Comparison of ENCODE assay signal across 15 cellular contexts in genomic region chr2:157312866-157313486, GRCh38. TPM values are rescaled to one million over a fixed set of nuclear protein-coding genes. Genes with fewer than 3 reads are reported as not detected.
DNase-seq lines count a peak whose midpoint lies in the region; ATAC-seq and TF ChIP-seq lines count a peak whose summit lies in the region.
"Had no signal": no experiment of that assay in that cellular context is flagged by ENCODE, and none has a peak within 500 bp of the region (broad histone marks: within the 10 kb centered on the region; RNA-seq: fewer than 3 reads in every experiment).

No MANE protein-coding gene starts in this region.

- H4K20me1 ChIP-seq in mammary epithelial cell (ENCODE audit: insufficient read depth, low read length) = no peaks in the 10 kb centered on the region

- 100% methylated on average over 1 of the region's 1 CpG for WGBS in mammary epithelial cell (ENCODE audit: low coverage, missing lambda C conversion rate)

- H3K79me2 ChIP-seq in mammary epithelial cell (ENCODE audit: insufficient read depth, low read length) = no peaks in the 10 kb centered on the region

- H3K36me3 ChIP-seq in mammary epithelial cell (ENCODE audit: insufficient read depth, low read length) = no peaks in the 10 kb centered on the region
- H3K36me3 ChIP-seq: heart right ventricle had no signal

- H3K4me2 ChIP-seq in mammary epithelial cell (ENCODE audit: insufficient read depth, low read depth, low read length) = no peak overlapping the region

- no peaks in the 10 kb centered on the region for H3K9me3 ChIP-seq in mammary epithelial cell (replicated peaks; ENCODE audit: insufficient read depth, low read length)
- H3K9me3 ChIP-seq: heart right ventricle had no signal

- intact Hi-C loops in mammary epithelial cell (cut with micrococcal nuclease) = loop anchor here (5.0 kb wide), 1 partner anchor 1509 kb away; no protein-coding TSS in a partner anchor

- no TSS peak for BruUV-seq in mammary epithelial cell (replicated peaks; lab: Mats Ljungman, UMichigan)

- dilution Hi-C loops in mammary epithelial cell (cut with HindIII; ENCODE audit: low sequenced_read_pairs) = no loop called here

- DNase-seq in NCI-H2171 treated with DMSO at 0.1 percent for 48 hours (lab: John Stamatoyannopoulos, UW) (peak; percentile 64), NCI-H2171 (lab: John Stamatoyannopoulos, UW) (no peak), fibroblast of mammary gland (ENCODE audit: low read depth) (peak; percentile 53), mammary epithelial cell (no peak), NCI-H345 (lab: John Stamatoyannopoulos, UW) (no peak), NCI-H526 (lab: John Stamatoyannopoulos, UW) (no peak)
- DNase-seq: dermis blood vessel endothelial cell; heart right ventricle; stimulated activated CD4-positive, alpha-beta T cell treated with anti-CD3 and anti-CD28 coated beads, Interleukin-2, amount 100 ng/mL, for 24 hours had no signal

- H3K27ac ChIP-seq in mammary epithelial cell (ENCODE audit: insufficient read depth, low read depth, low read length) = no peak overlapping the region
- H3K27ac ChIP-seq: 22Rv1, heart right ventricle had no signal

- no peak overlapping the region for H3K4me3 ChIP-seq in fibroblast of mammary gland (ENCODE audit: control insufficient read depth, low read depth, low read length)
- H3K4me3 ChIP-seq in mammary epithelial cell (replicated peaks in 1 of 3; ENCODE audit: insufficient read depth in 1 of 3, low read depth in 2 of 3, low read length in 3 of 3) = no peak overlapping the region
- H3K4me3 ChIP-seq: heart right ventricle, lung had no signal

- TF ChIP-seq CTCF in fibroblast of mammary gland (conservative IDR thresholded peaks at IDR 0.05; ENCODE audit: control insufficient read depth, insufficient read depth, low read depth, low read length) (no peak), mammary epithelial cell (conservative IDR thresholded peaks at IDR 0.05 in 1 of 2, IDR thresholded peaks at IDR 0.05 in 1 of 2; ENCODE audit: extremely low read depth in 1 of 2, insufficient read depth in 1 of 2, low read depth in 1 of 2, low read length in 2 of 2) (no peak)

- H3K9ac ChIP-seq in mammary epithelial cell (ENCODE audit: insufficient read depth, low read length) = no peak overlapping the region

- no peaks in the 10 kb centered on the region for H3K27me3 ChIP-seq in mammary epithelial cell (ENCODE audit: insufficient read depth, low read length)

- CTCF ChIA-PET in mammary epithelial cell (lab: Charles Lee; ENCODE audit: low non-redundant PET) = no interaction called here

- no peaks in the 10 kb centered on the region for H3K4me1 ChIP-seq in mammary epithelial cell (ENCODE audit: insufficient read depth, low read length)
- H3K4me1 ChIP-seq: heart right ventricle had no signal

- ATAC-seq in GM19463 (IDR thresholded peaks at IDR 0.05; ENCODE audit: unreplicated experiment) (peak; percentile 64), HG03159 (IDR thresholded peaks at IDR 0.05; ENCODE audit: unreplicated experiment) (peak; percentile 46)
- ATAC-seq: heart right ventricle had no signal

- H2AFZ ChIP-seq in mammary epithelial cell (ENCODE audit: low read depth, low read length) = no peak overlapping the region

- in situ Hi-C loops in mammary epithelial cell (cut with MboI; ENCODE audit: low sequenced_read_pairs in 2 of 2) = no loop called here

RNA-seq across cellular contexts. Expression of gene ERMN, which starts 12.6 kb away (rescaled TPM):
- under 1 TPM in 1 of 2 donors, not detected in 1; under 0.01 TPM for total RNA-seq in mammary epithelial cell
- polyA plus RNA-seq in mammary epithelial cell = not detected
- not detected for polyA minus RNA-seq in mammary epithelial cell
- total RNA-seq: dermis blood vessel endothelial cell, H1, osteocyte had no signal

RNA-seq across cellular contexts. Expression of gene GALNT5, which starts 55.5 kb away (rescaled TPM):
- 10 to 100 TPM; 12.7 to 33.7 TPM for total RNA-seq in mammary epithelial cell
- polyA plus RNA-seq in mammary epithelial cell = 10.4 TPM
- 17.4 TPM for polyA minus RNA-seq in mammary epithelial cell

Comparison
In these comparisons a context has a peak if more than half of its experiments do, and no peak if none do; other contexts are left out.
1. DNase-seq: peak in NCI-H2171 treated with DMSO at 0.1 percent for 48 hours (single experiment) and fibroblast of mammary gland (single experiment); none in NCI-H2171 (single experiment), mammary epithelial cell (single experiment), NCI-H345 (single experiment) and NCI-H526 (0 of 2).